Comparison of ENCODE assay signal across 19 cellular contexts in the genomic region with DNA sequence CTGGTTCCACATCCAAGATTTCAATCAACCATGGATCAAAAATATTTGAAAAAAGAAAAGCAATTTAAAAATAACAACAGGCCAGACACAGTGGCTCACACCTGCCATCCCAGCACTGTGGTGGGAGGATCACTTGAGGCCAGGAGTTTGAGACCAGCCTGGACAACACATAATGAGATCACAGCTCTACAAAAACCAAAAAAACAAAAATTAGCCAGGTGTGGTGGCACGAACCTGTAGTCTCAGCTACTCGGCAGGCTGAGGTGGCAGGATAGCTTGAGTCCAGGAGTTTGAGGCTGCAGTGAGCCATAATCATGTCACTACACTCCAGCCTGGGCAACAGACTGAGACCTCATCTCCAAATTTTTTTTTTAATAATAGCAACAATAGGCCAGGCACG. TPM values are rescaled to one million over a fixed set of nuclear protein-coding genes. Genes with fewer than 3 reads are reported as not detected.
"Had no signal": no experiment of that assay in that cellular context is flagged by ENCODE, and none has a peak within 500 bp of the region (broad histone marks: within the 10 kb centered on the region; RNA-seq: fewer than 3 reads in every experiment).

No MANE protein-coding gene starts in this region.

- H3K36me3 Mint-ChIP-seq: type B pancreatic cell had no signal

- H3K27ac Mint-ChIP-seq: type B pancreatic cell had no signal

- ATAC-seq: activated T-cell treated with anti-CD3 and anti-CD28 coated beads, Interleukin-2, amount 50 U/mL, for 4 hours; foreskin keratinocyte; pancreas; SK-N-SH treated with all-trans-retinoic acid at 6 μM for 48 hours had no signal

- H3K36me3 ChIP-seq: ascending aorta, breast epithelium, pancreas had no signal

- H3K9me3 Mint-ChIP-seq: activated T-cell treated with anti-CD3 and anti-CD28 coated beads, Interleukin-2, amount 50 U/mL, for 4 hours; type B pancreatic cell had no signal

- DNase-seq: activated CD4-positive, alpha-beta T cell treated with anti-CD3 and anti-CD28 coated beads for 1 hour; activated T-cell treated with anti-CD3 and anti-CD28 coated beads, Interleukin-2, amount 50 U/mL, for 4 hours; cerebellar nuclear complex; effector CD8-positive, alpha-beta T cell; foreskin keratinocyte; glutamatergic neuron; hypothalamus; pancreas; SHP77 treated with DMSO at 0.1 percent for 48 hours; stimulated activated CD4-positive, alpha-beta T cell treated with anti-CD3 and anti-CD28 coated beads, Interleukin-12 subunit alpha, Interleukin-12 subunit beta, amount 100 ng/mL, for 4 hours; stimulated activated CD4-positive, alpha-beta T cell treated with anti-CD3 and anti-CD28 coated beads, Interleukin-2, amount 100 ng/mL, for 24 hours; substantia nigra; T-helper 1 cell had no signal

- FAIRE-seq: pancreas had no signal

- H3K9me3 ChIP-seq: ascending aorta, breast epithelium, pancreas had no signal

- H3K4me1 ChIP-seq: breast epithelium, foreskin keratinocyte, pancreas had no signal

- H3K4me3 ChIP-seq: ascending aorta, breast epithelium, pancreas had no signal

- H3K4me3 Mint-ChIP-seq: type B pancreatic cell had no signal

- H3K27ac ChIP-seq: ascending aorta, breast epithelium, foreskin keratinocyte, pancreas, VCaP had no signal

- H3K27me3 ChIP-seq: ascending aorta, pancreas had no signal

RNA-seq across cellular contexts. Expression of gene SPATA3, which starts 13.4 kb away (rescaled TPM):
- total RNA-seq: activated T-cell treated with anti-CD3 and anti-CD28 coated beads, Interleukin-2, amount 50 U/mL, for 4 hours; ascending aorta; breast epithelium; foreskin keratinocyte; kidney epithelial cell; pancreas had no signal
- polyA plus RNA-seq: foreskin keratinocyte, pancreas had no signal

RNA-seq across cellular contexts. Expression of gene C2orf72, which starts 54.8 kb away (rescaled TPM):
- total RNA-seq: foreskin keratinocyte had no signal
- polyA plus RNA-seq: foreskin keratinocyte had no signal

RNA-seq across cellular contexts. Expression of gene GPR55, which starts 57.5 kb away (rescaled TPM):
- total RNA-seq: ascending aorta, foreskin keratinocyte, kidney epithelial cell had no signal
- polyA plus RNA-seq: foreskin keratinocyte had no signal
